17 cellular contexts compared by ENCODE assay signal in the genomic region with DNA sequence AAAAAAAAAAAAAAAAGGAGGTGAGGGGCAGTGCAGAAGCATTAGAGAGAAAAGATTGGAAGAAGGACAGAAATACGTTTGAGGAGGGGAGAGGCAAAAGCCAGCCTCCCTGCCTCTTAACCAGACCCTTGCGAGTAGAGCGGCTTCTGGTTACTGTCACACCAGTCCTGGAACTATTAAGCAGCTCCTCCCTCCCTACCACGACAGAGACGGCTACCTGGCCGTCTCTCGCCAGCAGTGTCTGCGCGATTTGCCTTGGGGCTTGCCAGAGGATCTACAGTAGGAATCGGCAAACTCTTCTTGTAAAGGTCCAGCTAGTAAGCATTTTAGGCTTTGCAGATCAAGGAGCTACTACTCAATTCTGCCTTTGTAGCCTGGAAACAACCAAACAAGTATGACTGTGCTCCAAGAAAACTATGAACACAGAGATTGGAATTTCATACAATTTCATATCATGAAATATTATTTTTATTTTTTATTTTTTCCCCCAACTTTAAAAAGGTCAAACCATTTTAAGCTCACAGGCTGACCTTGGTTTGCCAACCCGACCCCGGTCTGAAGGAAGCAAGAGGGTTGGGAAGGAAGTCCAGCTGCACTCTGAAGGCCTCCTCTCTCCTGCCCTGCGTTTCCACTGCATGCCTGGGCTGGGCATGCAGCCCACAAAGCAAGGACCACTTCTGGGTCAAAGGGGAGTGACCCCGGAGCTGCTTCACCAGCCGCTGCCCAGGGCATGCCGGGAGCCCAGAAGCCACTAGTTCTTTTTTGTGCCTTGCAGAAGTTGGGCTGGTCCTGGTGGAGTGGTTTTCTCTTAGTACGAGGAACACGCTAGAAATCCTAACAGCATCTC.
DNase-seq lines count a peak whose midpoint lies in the region; ATAC-seq, FAIRE-seq and TF ChIP-seq lines count a peak whose summit lies in the region.
"Had no signal": no experiment of that assay in that cellular context is flagged by ENCODE, and none has a peak within 500 bp of the region (broad histone marks: within the 10 kb centered on the region; RNA-seq: fewer than 3 reads in every experiment).

No MANE protein-coding gene starts in this region.

- CTCF ChIA-PET in H1 (lab: Charles Lee; ENCODE audit: partially characterized antibody): interaction anchor here (1.1 to 2.3 kb wide), 5 partner anchors 8 to 309 kb away, joined by 3 to 6 read pairs (median 3); no protein-coding TSS in a partner anchor

- DNase-seq in GM23248 (peak; percentile 54), H1 (ENCODE audit: low read depth in 1 of 2, low spot score in 2 of 2) (no peak), islet precursor cell (peak; percentile 78), testis (peak; percentile 49), SKM-1 (lab: John Stamatoyannopoulos, UW; ENCODE audit: unreplicated experiment) (no peak)
- no peak for DNase-seq in activated CD8-positive, alpha-beta memory T cell treated with anti-CD3 and anti-CD28 coated beads, Interleukin-2, amount 50 U/mL, for 4 hours
- DNase-seq: AML-193; CD4-positive, alpha-beta memory T cell; DND-41; H7; NCI-H1436 treated with DMSO at 0.1 percent for 48 hours; NCI-H2081; NCI-H526; PC-9; SK-N-SH had no signal

- no peak overlapping the region for H4K91ac ChIP-seq in H1 (replicated peaks; ENCODE audit: insufficient read length, low read length)

- POLR2A ChIA-PET in H1 (lab: Charles Lee; ENCODE audit: partially characterized antibody): no interaction called here

- no peak overlapping the region for H2BK120ac ChIP-seq in H1 (replicated peaks; ENCODE audit: low read depth, low read length)

- no peak overlapping the region for H3K14ac ChIP-seq in H1 (ENCODE audit: insufficient read length)

- H3K4me3 ChIP-seq in GM23248 (no peak overlapping the region), H1 (ENCODE audit: extremely low read depth in 1 of 4, insufficient read depth in 2 of 4, low read depth in 3 of 4, low read length in 4 of 4) (no peak overlapping the region), testis (peak overlapping the region; percentile 2 to 14)
- H3K4me3 ChIP-seq: PC-9 had no signal

- no peak overlapping the region for H2BK12ac ChIP-seq in H1 (ENCODE audit: low read depth, low read length)

- peak overlapping the region; percentile 23; the same call in 1 of the 2 replicates for H4K8ac ChIP-seq in H1 (ENCODE audit: extremely low read depth, insufficient read depth, low read length)

- H2BK15ac ChIP-seq in H1 (ENCODE audit: low read length): no peak overlapping the region

- H3K56ac ChIP-seq in H1 (replicated peaks; ENCODE audit: insufficient read length, low read depth, low read length): no peak overlapping the region

- H4K20me1 ChIP-seq in GM23248 (ENCODE audit: insufficient read depth) (no peaks in the 10 kb centered on the region), H1 (replicated peaks in 1 of 2; ENCODE audit: control insufficient read depth in 1 of 2, insufficient read depth in 2 of 2, low read length in 2 of 2) (no peaks in the 10 kb centered on the region)

- H2AK5ac ChIP-seq in H1 (ENCODE audit: low read depth, low read length): no peak overlapping the region

- no peak for ATAC-seq in GM21526 (IDR thresholded peaks at IDR 0.05; ENCODE audit: low FRiP score, unreplicated experiment)

- no peak overlapping the region; the same call in 1 of the 2 replicates for H2BK5ac ChIP-seq in H1 (ENCODE audit: low read depth, low read length)

- TF ChIP-seq EP300 in H1 (IDR thresholded peaks at IDR 0.05; ENCODE audit: borderline replicate concordance in 1 of 2, low read depth in 2 of 2, low read length in 2 of 2): no peak

- H3K4ac ChIP-seq in H1 (replicated peaks; ENCODE audit: insufficient read length, low read depth, low read length): no peak overlapping the region

- H2AFZ ChIP-seq in GM23248: no peak overlapping the region
- no peak overlapping the region for H2AFZ ChIP-seq in H1 (ENCODE audit: low read length)
- H2AFZ ChIP-seq: PC-9 had no signal

- H3K9me2 ChIP-seq in GM23248 (ENCODE audit: insufficient read depth): no peaks in the 10 kb centered on the region
- H3K9me2 ChIP-seq: SK-N-SH had no signal

- no peak for TF ChIP-seq RAD21 in H1 (IDR thresholded peaks at IDR 0.05 in 1 of 2, conservative IDR thresholded peaks at IDR 0.05 in 1 of 2; ENCODE audit: low read depth in 2 of 2, low read length in 2 of 2)

- in situ Hi-C loops in GM23248 (cut with MboI): loop anchor here (10.0 kb wide), 1 partner anchor 467 kb away; no protein-coding TSS in a partner anchor

- H3K79me2 ChIP-seq in GM23248 (ENCODE audit: insufficient read depth) (no peaks in the 10 kb centered on the region), H1 (ENCODE audit: control insufficient read depth in 1 of 2, insufficient read depth in 2 of 2, low read length in 2 of 2) (no peaks in the 10 kb centered on the region)

- H3K27ac ChIP-seq in GM23248 (no peak overlapping the region), H1 (ENCODE audit: low read depth, low read length) (no peak overlapping the region), testis (no peak overlapping the region)
- H3K27ac ChIP-seq: PC-9 had no signal

- no peak overlapping the region for H3K9ac ChIP-seq in GM23248
- no peak overlapping the region for H3K9ac ChIP-seq in H1 (replicated peaks in 1 of 4; ENCODE audit: extremely low read depth in 1 of 4, low read depth in 3 of 4, low read length in 3 of 4)
- H3K9ac ChIP-seq: SK-N-SH had no signal

- intact Hi-C loops in testis (cut with DNase I; ENCODE audit: low total_unique reads): loop anchor here (10.0 kb wide), 1 partner anchor 307 kb away; no protein-coding TSS in a partner anchor

- peaks cover 22% of the 10 kb centered on the region for H3F3A ChIP-seq in GM23248 (ENCODE audit: insufficient read depth)

- H3K23ac ChIP-seq in H1 (ENCODE audit: insufficient read length): no peak overlapping the region

- TF ChIP-seq POLR2A in H1 (IDR thresholded peaks at IDR 0.05; ENCODE audit: control extremely low read depth in 1 of 2, low read depth in 2 of 2, low read length in 2 of 2) (no peak), testis (IDR thresholded peaks at IDR 0.05) (no peak)

- no peaks in the 10 kb centered on the region for H3K36me3 ChIP-seq in GM23248 (ENCODE audit: low read depth)
- peaks cover 0 to 9% (median 3%) of the 10 kb centered on the region in 4 experiments; a peak in 6 of 8 replicates for H3K36me3 ChIP-seq in H1 (ENCODE audit: control insufficient read depth in 2 of 4, insufficient read depth in 4 of 4, low read length in 3 of 4)
- H3K36me3 ChIP-seq in testis (ENCODE audit: low read depth, missing control alignments): no peaks in the 10 kb centered on the region

- 93 to 96% methylated on average over 18 of the region's 18 CpGs for WGBS in GM23248 (ENCODE audit: low coverage in 1 of 2, low lambda C conversion rate in 2 of 2, missing lambda C conversion rate in 2 of 2), 2 experiments
- WGBS in H1 (ENCODE audit: extremely low coverage in 1 of 2, insufficient coverage in 1 of 2, insufficient read length in 1 of 2, insufficient replicate concordance in 2 of 2, low coverage in 1 of 2, low lambda C conversion rate in 2 of 2, missing lambda C conversion rate in 1 of 2), 2 experiments: 94% methylated on average over 18 of the region's 18 CpGs; no CpG with 5 or more reads in 1 of the 2 experiments
- WGBS in testis, 2 donors: 60 to 69% methylated on average over 16 to 18 of the region's 18 CpGs

- H3K4me2 ChIP-seq in GM23248 (ENCODE audit: unreplicated experiment) (no peak overlapping the region), H1 (ENCODE audit: insufficient read depth in 1 of 2, low read depth in 2 of 2, low read length in 2 of 2) (no peak overlapping the region)
- H3K4me2 ChIP-seq: PC-9, SK-N-SH had no signal

- H2BK20ac ChIP-seq in H1 (ENCODE audit: low read length): no peak overlapping the region

- H3K27me3 ChIP-seq in GM23248 (replicated peaks; ENCODE audit: insufficient read depth) (no peaks in the 10 kb centered on the region), H1 (replicated peaks in 1 of 4; ENCODE audit: control insufficient read depth in 3 of 4, extremely low read depth in 1 of 4, insufficient read depth in 3 of 4, low read length in 3 of 4) (no peaks in the 10 kb centered on the region), testis (no peaks in the 10 kb centered on the region)

- H4K5ac ChIP-seq in H1 (ENCODE audit: insufficient read length, low read depth, low read length): no peak overlapping the region

- H3K9me3 ChIP-seq in GM23248 (ENCODE audit: low read depth): no peaks in the 10 kb centered on the region
- H3K9me3 ChIP-seq in H1 (ENCODE audit: insufficient read depth in 2 of 2, low read depth in 1 of 2, low read length in 1 of 2): no peaks in the 10 kb centered on the region
- no peaks in the 10 kb centered on the region for H3K9me3 ChIP-seq in testis
- H3K9me3 ChIP-seq: SK-N-SH had no signal

- FAIRE-seq in H1 (lab: Jason Lieb, UNC): no peak
- FAIRE-seq: D721Med had no signal

- 0 out of 2 replicates have a peak, but pooled peaks cover 2% of the 10 kb centered on the region for H3K79me1 ChIP-seq in H1 (ENCODE audit: low read depth, low read length)

- H3K23me2 ChIP-seq in H1 (ENCODE audit: low read depth, low read length): no peaks in the 10 kb centered on the region

- TF ChIP-seq CTCF in H1 (IDR thresholded peaks at IDR 0.05; ENCODE audit: control extremely low read depth in 1 of 3, insufficient read depth in 1 of 3, low read depth in 1 of 3, low read length in 3 of 3): no peak
- TF ChIP-seq CTCF in testis (IDR thresholded peaks at IDR 0.05): no peak

- peaks cover 40% of the 10 kb centered on the region for H3K4me1 ChIP-seq in GM23248 (ENCODE audit: insufficient read depth)
- no peaks in the 10 kb centered on the region for H3K4me1 ChIP-seq in H1 (replicated peaks in 1 of 4; ENCODE audit: control insufficient read depth in 3 of 4, insufficient read depth in 4 of 4, low read length in 3 of 4)
- H3K4me1 ChIP-seq in testis: peaks cover 23% of the 10 kb centered on the region

- H3K18ac ChIP-seq in H1 (ENCODE audit: extremely low read depth, low read length): 0 out of 2 replicates have a peak overlapping the region, but pooled peaks have one; percentile 52

TF ChIP-seq in H1, 55 proteins besides CTCF, POLR2A, EP300 and RAD21 (continues in another document):
- no peak for TF ChIP-seq CEBPB (IDR thresholded peaks at IDR 0.05; ENCODE audit: low read depth, low read length)
- no peak for TF ChIP-seq KDM5A (IDR thresholded peaks at IDR 0.05; ENCODE audit: low read length)
- TF ChIP-seq, protein P1, sequence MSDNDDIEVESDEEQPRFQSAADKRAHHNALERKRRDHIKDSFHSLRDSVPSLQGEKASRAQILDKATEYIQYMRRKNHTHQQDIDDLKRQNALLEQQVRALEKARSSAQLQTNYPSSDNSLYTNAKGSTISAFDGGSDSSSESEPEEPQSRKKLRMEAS (IDR thresholded peaks at IDR 0.05): no peak
- no peak for TF ChIP-seq CHD2 (IDR thresholded peaks at IDR 0.05; ENCODE audit: low read length)
- TF ChIP-seq EGR1 (IDR thresholded peaks at IDR 0.05; ENCODE audit: borderline replicate concordance, low read depth, low read length): no peak
- no peak for TF ChIP-seq MAFK (IDR thresholded peaks at IDR 0.05; ENCODE audit: low read depth, low read length)
- no peak for TF ChIP-seq FOSL1 (IDR thresholded peaks at IDR 0.05; ENCODE audit: insufficient read depth, low read depth, low read length)
- TF ChIP-seq RBBP5 (IDR thresholded peaks at IDR 0.05; ENCODE audit: borderline replicate concordance, low read depth, low read length): no peak
- no peak for TF ChIP-seq CREB1 (IDR thresholded peaks at IDR 0.05)
- TF ChIP-seq SP2 (IDR thresholded peaks at IDR 0.05; ENCODE audit: low read length): no peak

Comparison
In these comparisons a context has a peak if more than half of its experiments do, and no peak if none do; other contexts are left out.
1. DNase-seq: peak in GM23248 (single experiment), islet precursor cell (single experiment) and testis (single experiment); none in H1 (0 of 2), SKM-1 (single experiment) and activated CD8-positive, alpha-beta memory T cell treated with anti-CD3 and anti-CD28 coated beads, Interleukin-2, amount 50 U/mL, for 4 hours (single experiment).
2. H3K4me3 ChIP-seq: peak in testis (2 of 2); none in GM23248 (single experiment) and H1 (0 of 4).